27 cellular contexts compared by ENCODE assay signal in the genomic region with DNA sequence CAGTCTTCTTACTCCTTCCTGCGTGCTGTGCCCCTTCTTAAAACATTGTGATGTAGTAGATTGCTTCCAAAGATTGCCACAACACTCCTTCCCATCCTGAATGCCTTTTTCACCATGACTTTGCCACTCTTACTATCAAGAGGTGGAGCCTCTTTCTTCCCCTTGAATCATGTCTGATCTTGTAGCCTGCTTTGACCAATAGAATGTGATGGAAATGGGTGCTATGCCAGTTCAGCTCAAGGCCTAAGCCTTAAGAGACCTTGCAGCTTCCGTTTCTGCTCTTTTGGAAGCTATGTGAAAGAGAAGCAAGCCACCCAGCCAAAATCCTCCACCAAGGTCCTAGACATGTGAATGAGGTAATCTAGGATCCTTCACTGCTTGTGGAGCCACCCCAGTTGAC.
"Had no signal": no experiment of that assay in that cellular context is flagged by ENCODE, and none has a peak within 500 bp of the region (broad histone marks: within the 10 kb centered on the region; RNA-seq: fewer than 3 reads in every experiment).

No MANE protein-coding gene starts in this region.

- H3K27ac ChIP-seq: neutrophil, pancreas, prostate gland, right lobe of liver, sigmoid colon, stomach, testis, tibial nerve, upper lobe of left lung, vagina had no signal

- H3K9me3 Mint-ChIP-seq: naive thymus-derived CD8-positive, alpha-beta T cell; natural killer cell treated with Interleukin-12 subunit alpha and Interleukin-12 subunit beta and Interleukin-15 and Interleukin-18, amount 100 ng/mL, for 72 hours; neural crest cell; stimulated activated effector memory CD8-positive, alpha-beta T cell treated with anti-CD3 and anti-CD28 coated beads, Interleukin-12 subunit alpha, Interleukin-12 subunit beta, amount 100 ng/mL, for 72 hours; stimulated activated naive CD8-positive, alpha-beta T cell treated with anti-CD3 and anti-CD28 coated beads, Interleukin-15, Interleukin-2, amounts not matched to agents 100 ng/mL and 50 ng/mL, for 24 hours had no signal

- H3K27me3 ChIP-seq: neutrophil, right lobe of liver, sigmoid colon, testis, tibial nerve, upper lobe of left lung, vagina had no signal

- H3K27ac Mint-ChIP-seq: naive thymus-derived CD8-positive, alpha-beta T cell; natural killer cell treated with Interleukin-12 subunit alpha and Interleukin-12 subunit beta and Interleukin-15 and Interleukin-18, amount 100 ng/mL, for 72 hours; nephron progenitor cell; stimulated activated effector memory CD8-positive, alpha-beta T cell treated with anti-CD3 and anti-CD28 coated beads, Interleukin-12 subunit alpha, Interleukin-12 subunit beta, amount 100 ng/mL, for 72 hours; stimulated activated naive B cell treated with anti-CD40 and anti-IgM and Interleukin-4, amounts not matched to agents 10 μg/mL and 1 μg/mL and 100 μg/mL, for 72 hours; stimulated activated naive CD8-positive, alpha-beta T cell treated with anti-CD3 and anti-CD28 coated beads, Interleukin-15, Interleukin-2, amounts not matched to agents 100 ng/mL and 50 ng/mL, for 24 hours had no signal

- H3K4me1 ChIP-seq: pancreas, prostate gland, right lobe of liver, sigmoid colon, stomach, testis, tibial nerve, upper lobe of left lung, vagina had no signal

- H3K9me3 ChIP-seq: neutrophil, pancreas, prostate gland, right lobe of liver, sigmoid colon, stomach, testis, tibial nerve, upper lobe of left lung, vagina had no signal

- ATAC-seq: naive thymus-derived CD8-positive, alpha-beta T cell; natural killer cell treated with Interleukin-12 subunit alpha and Interleukin-12 subunit beta and Interleukin-15 and Interleukin-18, amount 100 ng/mL, for 72 hours; pancreas; right cardiac atrium; right lobe of liver; stimulated activated effector memory CD8-positive, alpha-beta T cell treated with anti-CD3 and anti-CD28 coated beads, Interleukin-12 subunit alpha, Interleukin-12 subunit beta, amount 100 ng/mL, for 72 hours; stimulated activated naive B cell treated with anti-CD40 and anti-IgM and Interleukin-4, amounts not matched to agents 10 μg/mL and 1 μg/mL and 100 μg/mL, for 72 hours had no signal

- H3K4me3 Mint-ChIP-seq: naive thymus-derived CD8-positive, alpha-beta T cell; natural killer cell treated with Interleukin-12 subunit alpha and Interleukin-12 subunit beta and Interleukin-15 and Interleukin-18, amount 100 ng/mL, for 72 hours; nephron progenitor cell; neural crest cell; stimulated activated effector memory CD8-positive, alpha-beta T cell treated with anti-CD3 and anti-CD28 coated beads, Interleukin-12 subunit alpha, Interleukin-12 subunit beta, amount 100 ng/mL, for 72 hours; stimulated activated naive B cell treated with anti-CD40 and anti-IgM and Interleukin-4, amounts not matched to agents 10 μg/mL and 1 μg/mL and 100 μg/mL, for 72 hours; stimulated activated naive CD8-positive, alpha-beta T cell treated with anti-CD3 and anti-CD28 coated beads, Interleukin-15, Interleukin-2, amounts not matched to agents 100 ng/mL and 50 ng/mL, for 24 hours had no signal

- H3K4me3 ChIP-seq: pancreas, prostate gland, right lobe of liver, sigmoid colon, stomach, testis, tibial nerve, upper lobe of left lung, vagina had no signal

- H3K36me3 Mint-ChIP-seq: naive thymus-derived CD8-positive, alpha-beta T cell; natural killer cell treated with Interleukin-12 subunit alpha and Interleukin-12 subunit beta and Interleukin-15 and Interleukin-18, amount 100 ng/mL, for 72 hours; stimulated activated effector memory CD8-positive, alpha-beta T cell treated with anti-CD3 and anti-CD28 coated beads, Interleukin-12 subunit alpha, Interleukin-12 subunit beta, amount 100 ng/mL, for 72 hours; stimulated activated naive B cell treated with anti-CD40 and anti-IgM and Interleukin-4, amounts not matched to agents 10 μg/mL and 1 μg/mL and 100 μg/mL, for 72 hours had no signal

- FAIRE-seq: pancreas, small intestine, urothelium cell line had no signal

- H3K27me3 Mint-ChIP-seq: stimulated activated naive CD8-positive, alpha-beta T cell treated with anti-CD3 and anti-CD28 coated beads, Interleukin-15, Interleukin-2, amounts not matched to agents 100 ng/mL and 50 ng/mL, for 24 hours had no signal

- DNase-seq: naive thymus-derived CD8-positive, alpha-beta T cell; nephron progenitor cell; nucleus accumbens; pancreas; right cardiac atrium; right lobe of liver; sigmoid colon; small intestine; stimulated activated CD4-positive, alpha-beta T cell treated with anti-CD3 and anti-CD28 coated beads, Interleukin-15, amount 100 ng/mL, for 24 hours; stimulated activated CD4-positive, alpha-beta T cell treated with anti-CD3 and anti-CD28 coated beads, Interleukin-2, amount 100 ng/mL, for 24 hours; stimulated activated CD4-positive, alpha-beta T cell treated with anti-CD3 and anti-CD28 coated beads, Interleukin-2, amount 100 ng/mL, for 48 hours; stimulated activated CD4-positive, alpha-beta T cell treated with anti-CD3 and anti-CD28 coated beads, Interleukin-4, amount 100 ng/mL, for 24 hours; stimulated activated naive B cell treated with anti-CD40 and anti-IgM and Interleukin-4, amounts not matched to agents 10 μg/mL and 1 μg/mL and 100 μg/mL, for 72 hours; stimulated activated naive CD4-positive, alpha-beta T cell treated with Interleukin-2 at 50 U/mL for 16 hours; stomach; testis; trophoblast cell; upper lobe of left lung had no signal

- H3K36me3 ChIP-seq: neutrophil, pancreas, prostate gland, right lobe of liver, sigmoid colon, stomach, tibial nerve, upper lobe of left lung, vagina had no signal

- H3K4me1 Mint-ChIP-seq: nephron progenitor cell; neural crest cell; stimulated activated effector memory CD8-positive, alpha-beta T cell treated with anti-CD3 and anti-CD28 coated beads, Interleukin-12 subunit alpha, Interleukin-12 subunit beta, amount 100 ng/mL, for 72 hours; stimulated activated naive B cell treated with anti-CD40 and anti-IgM and Interleukin-4, amounts not matched to agents 10 μg/mL and 1 μg/mL and 100 μg/mL, for 72 hours had no signal
